Comparison of ENCODE assay signal across 1 cellular context in the genomic region with DNA sequence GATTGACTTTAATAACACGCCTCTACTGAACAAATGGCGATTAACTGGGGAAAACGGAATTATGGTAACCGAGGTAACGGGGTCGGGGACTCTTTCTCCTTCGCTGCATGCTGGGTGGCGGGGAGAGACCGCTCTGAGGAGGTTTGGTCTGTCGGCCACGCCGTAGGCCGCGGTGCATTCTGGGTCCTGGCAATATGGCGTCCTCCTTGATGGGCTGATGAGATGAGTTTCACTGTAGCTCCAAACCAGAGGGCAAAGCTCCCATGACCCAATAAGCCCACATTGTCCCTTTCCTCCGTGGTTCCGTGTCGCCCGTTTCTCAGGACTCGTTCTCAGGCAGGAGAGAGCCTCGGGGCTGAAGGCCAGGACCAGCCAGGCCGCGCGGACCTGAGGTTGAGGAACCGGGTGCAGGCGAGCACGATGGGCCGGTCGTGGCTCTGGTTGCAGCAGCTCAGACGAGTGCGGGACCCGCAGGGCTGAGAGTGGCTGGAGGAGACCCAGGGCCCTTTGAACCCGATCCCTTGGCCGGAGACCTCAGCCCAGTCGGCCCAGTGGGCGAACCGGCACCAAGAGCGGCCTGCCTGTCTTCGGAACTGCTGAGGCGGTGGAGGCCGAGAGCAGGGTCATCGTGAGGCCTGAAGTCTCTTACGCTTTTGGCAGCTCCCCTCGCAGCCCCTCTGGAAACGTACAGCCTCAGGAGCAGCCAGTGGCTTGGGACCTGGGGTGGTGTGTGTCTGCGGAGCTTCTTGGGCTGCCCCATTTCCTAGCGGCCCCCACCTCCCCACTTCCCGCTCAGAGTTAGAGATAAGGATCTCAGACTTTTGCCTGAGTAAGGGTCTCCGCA.
TF ChIP-seq lines count a peak whose summit lies in the region.

A gene with protein sequence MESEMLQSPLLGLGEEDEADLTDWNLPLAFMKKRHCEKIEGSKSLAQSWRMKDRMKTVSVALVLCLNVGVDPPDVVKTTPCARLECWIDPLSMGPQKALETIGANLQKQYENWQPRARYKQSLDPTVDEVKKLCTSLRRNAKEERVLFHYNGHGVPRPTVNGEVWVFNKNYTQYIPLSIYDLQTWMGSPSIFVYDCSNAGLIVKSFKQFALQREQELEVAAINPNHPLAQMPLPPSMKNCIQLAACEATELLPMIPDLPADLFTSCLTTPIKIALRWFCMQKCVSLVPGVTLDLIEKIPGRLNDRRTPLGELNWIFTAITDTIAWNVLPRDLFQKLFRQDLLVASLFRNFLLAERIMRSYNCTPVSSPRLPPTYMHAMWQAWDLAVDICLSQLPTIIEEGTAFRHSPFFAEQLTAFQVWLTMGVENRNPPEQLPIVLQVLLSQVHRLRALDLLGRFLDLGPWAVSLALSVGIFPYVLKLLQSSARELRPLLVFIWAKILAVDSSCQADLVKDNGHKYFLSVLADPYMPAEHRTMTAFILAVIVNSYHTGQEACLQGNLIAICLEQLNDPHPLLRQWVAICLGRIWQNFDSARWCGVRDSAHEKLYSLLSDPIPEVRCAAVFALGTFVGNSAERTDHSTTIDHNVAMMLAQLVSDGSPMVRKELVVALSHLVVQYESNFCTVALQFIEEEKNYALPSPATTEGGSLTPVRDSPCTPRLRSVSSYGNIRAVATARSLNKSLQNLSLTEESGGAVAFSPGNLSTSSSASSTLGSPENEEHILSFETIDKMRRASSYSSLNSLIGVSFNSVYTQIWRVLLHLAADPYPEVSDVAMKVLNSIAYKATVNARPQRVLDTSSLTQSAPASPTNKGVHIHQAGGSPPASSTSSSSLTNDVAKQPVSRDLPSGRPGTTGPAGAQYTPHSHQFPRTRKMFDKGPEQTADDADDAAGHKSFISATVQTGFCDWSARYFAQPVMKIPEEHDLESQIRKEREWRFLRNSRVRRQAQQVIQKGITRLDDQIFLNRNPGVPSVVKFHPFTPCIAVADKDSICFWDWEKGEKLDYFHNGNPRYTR (N-terminal part only) (plus strand): TSS at position 184 of the 844 bp plus-strand sequence. CDS start 792 bp downstream, outside the sequence.

TF ChIP-seq in HepG2, 621 proteins besides CTCF, POLR2A, EP300 and RAD21 (continued from another document and continues in another):
- TF ChIP-seq, protein P1, sequence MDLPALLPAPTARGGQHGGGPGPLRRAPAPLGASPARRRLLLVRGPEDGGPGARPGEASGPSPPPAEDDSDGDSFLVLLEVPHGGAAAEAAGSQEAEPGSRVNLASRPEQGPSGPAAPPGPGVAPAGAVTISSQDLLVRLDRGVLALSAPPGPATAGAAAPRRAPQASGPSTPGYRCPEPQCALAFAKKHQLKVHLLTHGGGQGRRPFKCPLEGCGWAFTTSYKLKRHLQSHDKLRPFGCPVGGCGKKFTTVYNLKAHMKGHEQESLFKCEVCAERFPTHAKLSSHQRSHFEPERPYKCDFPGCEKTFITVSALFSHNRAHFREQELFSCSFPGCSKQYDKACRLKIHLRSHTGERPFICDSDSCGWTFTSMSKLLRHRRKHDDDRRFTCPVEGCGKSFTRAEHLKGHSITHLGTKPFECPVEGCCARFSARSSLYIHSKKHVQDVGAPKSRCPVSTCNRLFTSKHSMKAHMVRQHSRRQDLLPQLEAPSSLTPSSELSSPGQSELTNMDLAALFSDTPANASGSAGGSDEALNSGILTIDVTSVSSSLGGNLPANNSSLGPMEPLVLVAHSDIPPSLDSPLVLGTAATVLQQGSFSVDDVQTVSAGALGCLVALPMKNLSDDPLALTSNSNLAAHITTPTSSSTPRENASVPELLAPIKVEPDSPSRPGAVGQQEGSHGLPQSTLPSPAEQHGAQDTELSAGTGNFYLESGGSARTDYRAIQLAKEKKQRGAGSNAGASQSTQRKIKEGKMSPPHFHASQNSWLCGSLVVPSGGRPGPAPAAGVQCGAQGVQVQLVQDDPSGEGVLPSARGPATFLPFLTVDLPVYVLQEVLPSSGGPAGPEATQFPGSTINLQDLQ (CRISPR knock-in tag; IDR thresholded peaks at IDR 0.05), result peak; percentile 85; the same call in 1 of the 2 replicates
- TF ChIP-seq, protein P2, sequence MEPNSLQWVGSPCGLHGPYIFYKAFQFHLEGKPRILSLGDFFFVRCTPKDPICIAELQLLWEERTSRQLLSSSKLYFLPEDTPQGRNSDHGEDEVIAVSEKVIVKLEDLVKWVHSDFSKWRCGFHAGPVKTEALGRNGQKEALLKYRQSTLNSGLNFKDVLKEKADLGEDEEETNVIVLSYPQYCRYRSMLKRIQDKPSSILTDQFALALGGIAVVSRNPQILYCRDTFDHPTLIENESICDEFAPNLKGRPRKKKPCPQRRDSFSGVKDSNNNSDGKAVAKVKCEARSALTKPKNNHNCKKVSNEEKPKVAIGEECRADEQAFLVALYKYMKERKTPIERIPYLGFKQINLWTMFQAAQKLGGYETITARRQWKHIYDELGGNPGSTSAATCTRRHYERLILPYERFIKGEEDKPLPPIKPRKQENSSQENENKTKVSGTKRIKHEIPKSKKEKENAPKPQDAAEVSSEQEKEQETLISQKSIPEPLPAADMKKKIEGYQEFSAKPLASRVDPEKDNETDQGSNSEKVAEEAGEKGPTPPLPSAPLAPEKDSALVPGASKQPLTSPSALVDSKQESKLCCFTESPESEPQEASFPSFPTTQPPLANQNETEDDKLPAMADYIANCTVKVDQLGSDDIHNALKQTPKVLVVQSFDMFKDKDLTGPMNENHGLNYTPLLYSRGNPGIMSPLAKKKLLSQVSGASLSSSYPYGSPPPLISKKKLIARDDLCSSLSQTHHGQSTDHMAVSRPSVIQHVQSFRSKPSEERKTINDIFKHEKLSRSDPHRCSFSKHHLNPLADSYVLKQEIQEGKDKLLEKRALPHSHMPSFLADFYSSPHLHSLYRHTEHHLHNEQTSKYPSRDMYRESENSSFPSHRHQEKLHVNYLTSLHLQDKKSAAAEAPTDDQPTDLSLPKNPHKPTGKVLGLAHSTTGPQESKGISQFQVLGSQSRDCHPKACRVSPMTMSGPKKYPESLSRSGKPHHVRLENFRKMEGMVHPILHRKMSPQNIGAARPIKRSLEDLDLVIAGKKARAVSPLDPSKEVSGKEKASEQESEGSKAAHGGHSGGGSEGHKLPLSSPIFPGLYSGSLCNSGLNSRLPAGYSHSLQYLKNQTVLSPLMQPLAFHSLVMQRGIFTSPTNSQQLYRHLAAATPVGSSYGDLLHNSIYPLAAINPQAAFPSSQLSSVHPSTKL (CRISPR knock-in tag; IDR thresholded peaks at IDR 0.05), result peak; percentile 71
- TF ChIP-seq, protein P3, sequence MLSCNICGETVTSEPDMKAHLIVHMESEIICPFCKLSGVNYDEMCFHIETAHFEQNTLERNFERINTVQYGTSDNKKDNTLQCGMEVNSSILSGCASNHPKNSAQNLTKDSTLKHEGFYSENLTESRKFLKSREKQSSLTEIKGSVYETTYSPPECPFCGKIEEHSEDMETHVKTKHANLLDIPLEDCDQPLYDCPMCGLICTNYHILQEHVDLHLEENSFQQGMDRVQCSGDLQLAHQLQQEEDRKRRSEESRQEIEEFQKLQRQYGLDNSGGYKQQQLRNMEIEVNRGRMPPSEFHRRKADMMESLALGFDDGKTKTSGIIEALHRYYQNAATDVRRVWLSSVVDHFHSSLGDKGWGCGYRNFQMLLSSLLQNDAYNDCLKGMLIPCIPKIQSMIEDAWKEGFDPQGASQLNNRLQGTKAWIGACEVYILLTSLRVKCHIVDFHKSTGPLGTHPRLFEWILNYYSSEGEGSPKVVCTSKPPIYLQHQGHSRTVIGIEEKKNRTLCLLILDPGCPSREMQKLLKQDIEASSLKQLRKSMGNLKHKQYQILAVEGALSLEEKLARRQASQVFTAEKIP (CRISPR knock-in tag; IDR thresholded peaks at IDR 0.05; ENCODE audit: borderline replicate concordance), result no peak
- TF ChIP-seq ARHGAP35 (CRISPR knock-in tag; IDR thresholded peaks at IDR 0.05; ENCODE audit: borderline replicate concordance) (peak; percentile 96), FOXA3 (CRISPR knock-in tag; IDR thresholded peaks at IDR 0.05) (peak; percentile 70), ZNF317 (CRISPR knock-in tag; IDR thresholded peaks at IDR 0.05) (no peak; the same call in none of the 2 replicates), SNAPC2 (CRISPR knock-in tag; IDR thresholded peaks at IDR 0.05) (peak; percentile 39; the same call in 1 of the 2 replicates), NAIF1 (CRISPR knock-in tag; IDR thresholded peaks at IDR 0.05; ENCODE audit: borderline replicate concordance) (peak; percentile 61; the same call in 1 of the 2 replicates), EEA1 (CRISPR knock-in tag; IDR thresholded peaks at IDR 0.05; ENCODE audit: borderline replicate concordance) (peak; percentile 64; the same call in 1 of the 2 replicates), ZNF367 (CRISPR knock-in tag; IDR thresholded peaks at IDR 0.05; ENCODE audit: borderline replicate concordance) (no peak; the same call in 1 of the 2 replicates), ZNF484 (CRISPR knock-in tag; IDR thresholded peaks at IDR 0.05; ENCODE audit: borderline replicate concordance, low read depth) (peak; percentile 61; the same call in 1 of the 2 replicates), CHCHD3 (CRISPR knock-in tag; IDR thresholded peaks at IDR 0.05) (peak; percentile 80), ZNF136 (CRISPR knock-in tag; IDR thresholded peaks at IDR 0.05; ENCODE audit: low read depth) (peak; percentile 84; the same call in 1 of the 2 replicates), MBNL3 (CRISPR knock-in tag; conservative IDR thresholded peaks at IDR 0.05) (no peak), KAT8 (CRISPR knock-in tag; IDR thresholded peaks at IDR 0.05) (peak; percentile 99), MAFF (IDR thresholded peaks at IDR 0.05; ENCODE audit: low read depth, low read length) (no peak), MZF1 (CRISPR knock-in tag; IDR thresholded peaks at IDR 0.05; ENCODE audit: borderline replicate concordance) (peak; percentile 87; the same call in 1 of the 2 replicates), HNRNPH1 (optimal IDR thresholded peaks at IDR 0.05; ENCODE audit: low read depth, low read length) (no peak), ZNF12 (CRISPR knock-in tag; IDR thresholded peaks at IDR 0.05) (peak; percentile 85), NFYB (CRISPR knock-in tag; IDR thresholded peaks at IDR 0.05) (peak; percentile 21; the same call in 1 of the 2 replicates)
- TF ChIP-seq, protein P4, sequence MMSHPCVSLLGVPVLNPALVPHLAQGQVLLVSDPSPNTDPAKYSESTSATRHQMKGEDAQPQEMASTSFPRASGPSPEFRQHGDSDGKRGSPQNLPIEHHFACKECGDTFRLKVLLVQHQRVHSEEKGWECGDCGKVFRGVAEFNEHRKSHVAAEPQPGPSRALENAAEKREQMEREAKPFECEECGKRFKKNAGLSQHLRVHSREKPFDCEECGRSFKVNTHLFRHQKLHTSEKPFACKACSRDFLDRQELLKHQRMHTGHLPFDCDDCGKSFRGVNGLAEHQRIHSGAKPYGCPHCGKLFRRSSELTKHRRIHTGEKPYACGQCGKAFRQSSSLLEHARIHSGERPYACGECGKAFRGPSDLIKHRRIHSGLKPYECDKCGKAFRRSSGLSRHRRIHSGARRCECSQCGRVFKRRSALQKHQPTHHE (CRISPR knock-in tag; IDR thresholded peaks at IDR 0.05; ENCODE audit: borderline replicate concordance), result peak; percentile 93
- TF ChIP-seq, protein P5, sequence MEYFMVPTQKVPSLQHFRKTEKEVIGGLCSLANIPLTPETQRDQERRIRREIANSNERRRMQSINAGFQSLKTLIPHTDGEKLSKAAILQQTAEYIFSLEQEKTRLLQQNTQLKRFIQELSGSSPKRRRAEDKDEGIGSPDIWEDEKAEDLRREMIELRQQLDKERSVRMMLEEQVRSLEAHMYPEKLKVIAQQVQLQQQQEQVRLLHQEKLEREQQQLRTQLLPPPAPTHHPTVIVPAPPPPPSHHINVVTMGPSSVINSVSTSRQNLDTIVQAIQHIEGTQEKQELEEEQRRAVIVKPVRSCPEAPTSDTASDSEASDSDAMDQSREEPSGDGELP (IDR thresholded peaks at IDR 0.05; ENCODE audit: borderline replicate concordance, low read depth), result peak; percentile 23; the same call in 1 of the 2 replicates
- TF ChIP-seq, protein P6, sequence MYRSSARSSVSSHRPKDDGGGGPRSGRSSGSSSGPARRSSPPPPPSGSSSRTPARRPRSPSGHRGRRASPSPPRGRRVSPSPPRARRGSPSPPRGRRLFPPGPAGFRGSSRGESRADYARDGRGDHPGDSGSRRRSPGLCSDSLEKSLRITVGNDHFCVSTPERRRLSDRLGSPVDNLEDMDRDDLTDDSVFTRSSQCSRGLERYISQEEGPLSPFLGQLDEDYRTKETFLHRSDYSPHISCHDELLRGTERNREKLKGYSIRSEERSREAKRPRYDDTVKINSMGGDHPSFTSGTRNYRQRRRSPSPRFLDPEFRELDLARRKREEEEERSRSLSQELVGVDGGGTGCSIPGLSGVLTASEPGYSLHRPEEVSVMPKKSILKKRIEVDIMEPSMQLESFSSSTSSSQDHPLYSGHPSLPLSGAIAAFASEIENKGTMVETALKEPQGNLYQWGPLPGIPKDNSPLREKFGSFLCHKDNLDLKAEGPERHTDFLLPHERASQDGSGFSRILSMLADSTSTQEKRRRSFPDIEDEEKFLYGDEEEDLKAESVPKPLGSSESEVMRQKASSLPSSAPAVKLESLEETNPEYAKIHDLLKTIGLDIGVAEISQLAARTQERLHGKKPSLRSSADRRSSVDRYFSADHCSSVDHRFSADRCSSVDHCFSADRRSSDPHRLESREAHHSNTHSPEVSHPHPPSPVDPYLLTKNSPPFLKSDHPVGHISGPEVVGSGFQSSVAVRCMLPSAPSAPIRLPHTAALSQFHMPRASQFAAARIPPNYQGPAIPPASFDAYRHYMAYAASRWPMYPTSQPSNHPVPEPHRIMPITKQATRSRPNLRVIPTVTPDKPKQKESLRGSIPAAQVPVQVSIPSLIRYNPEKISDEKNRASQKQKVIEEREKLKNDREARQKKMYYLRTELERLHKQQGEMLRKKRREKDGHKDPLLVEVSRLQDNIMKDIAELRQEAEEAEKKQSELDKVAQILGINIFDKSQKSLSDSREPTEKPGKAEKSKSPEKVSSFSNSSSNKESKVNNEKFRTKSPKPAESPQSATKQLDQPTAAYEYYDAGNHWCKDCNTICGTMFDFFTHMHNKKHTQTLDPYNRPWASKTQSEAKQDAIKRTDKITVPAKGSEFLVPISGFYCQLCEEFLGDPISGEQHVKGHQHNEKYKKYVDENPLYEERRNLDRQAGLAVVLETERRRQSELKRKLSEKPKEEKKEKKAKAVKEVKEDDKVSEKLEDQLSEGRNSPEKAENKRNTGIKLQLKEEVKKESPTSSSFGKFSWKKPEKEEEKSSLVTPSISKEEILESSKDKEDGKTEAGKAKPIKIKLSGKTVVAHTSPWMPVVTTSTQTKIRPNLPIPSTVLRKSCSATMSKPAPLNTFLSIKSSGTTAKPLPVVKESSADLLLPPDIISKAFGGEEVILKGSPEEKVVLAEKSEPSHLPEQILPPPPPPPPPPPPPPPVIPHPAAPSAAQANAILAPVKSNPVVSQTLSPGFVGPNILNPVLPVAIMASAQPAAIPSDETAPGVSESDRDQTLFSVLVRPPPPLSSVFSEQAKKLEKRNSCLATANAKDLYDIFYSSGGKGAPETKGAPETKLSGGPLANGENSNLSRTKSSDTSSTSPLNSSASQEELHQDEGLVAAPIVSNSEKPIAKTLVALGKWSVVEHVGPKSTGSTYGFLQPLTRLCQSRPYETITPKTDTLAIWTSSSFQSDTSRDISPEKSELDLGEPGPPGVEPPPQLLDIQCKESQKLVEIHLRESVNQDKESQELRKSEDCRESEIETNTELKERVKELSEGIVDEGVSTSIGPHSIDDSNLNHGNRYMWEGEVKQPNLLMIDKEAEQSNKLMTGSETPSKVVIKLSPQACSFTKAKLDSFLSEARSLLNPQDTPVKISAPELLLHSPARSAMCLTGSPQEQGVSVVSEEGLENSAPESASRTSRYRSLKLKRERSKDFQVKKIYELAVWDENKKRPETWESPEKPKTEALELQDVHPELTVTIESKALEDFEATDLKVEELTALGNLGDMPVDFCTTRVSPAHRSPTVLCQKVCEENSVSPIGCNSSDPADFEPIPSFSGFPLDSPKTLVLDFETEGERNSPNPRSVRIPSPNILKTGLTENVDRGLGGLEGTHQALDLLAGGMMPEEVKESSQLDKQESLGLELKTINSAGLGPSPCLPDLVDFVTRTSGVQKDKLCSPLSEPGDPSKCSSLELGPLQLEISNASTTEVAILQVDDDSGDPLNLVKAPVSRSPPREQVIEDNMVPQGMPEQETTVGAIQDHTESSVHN (CRISPR knock-in tag; IDR thresholded peaks at IDR 0.05), result peak; percentile 88
